ENCODE assay signal across 36 cellular contexts in genomic region chr9:91485006-91485405, GRCh38.
"Had no signal": no experiment of that assay in that cellular context is flagged by ENCODE, and none has a peak within 500 bp of the region (broad histone marks: within the 10 kb centered on the region; RNA-seq: fewer than 3 reads in every experiment).

No MANE protein-coding gene starts in this region.

- ATAC-seq: activated CD4-positive, alpha-beta T cell treated with anti-CD3 and anti-CD28 coated beads for 36 hours; activated CD4-positive, CD25-positive, alpha-beta regulatory T cell treated with anti-CD3 and anti-CD28 coated beads, Interleukin-2, amount 50 U/mL, for 24 hours; activated CD8-positive, alpha-beta memory T cell treated with anti-CD3 and anti-CD28 coated beads, Interleukin-2, amount 10 ng/mL, durations not matched to agents 7 days and 5 days; body of pancreas; PC-3; WTC11 had no signal

- DNase-seq: activated CD4-positive, alpha-beta memory T cell treated with anti-CD3 and anti-CD28 coated beads, Interleukin-2, amount 10 ng/mL, durations not matched to agents 7 days and 5 days; activated CD4-positive, alpha-beta T cell treated with anti-CD3 and anti-CD28 coated beads for 36 hours; activated CD8-positive, alpha-beta memory T cell treated with anti-CD3 and anti-CD28 coated beads for 24 hours; activated CD8-positive, alpha-beta memory T cell treated with anti-CD3 and anti-CD28 coated beads, Interleukin-2, amount 10 ng/mL, durations not matched to agents 7 days and 5 days; activated CD8-positive, alpha-beta memory T cell treated with anti-CD3 and anti-CD28 coated beads, Interleukin-2, amount 50 U/mL, for 48 hours; activated effector memory CD4-positive, alpha-beta T cell treated with Interleukin-2 at 50 U/mL for 16 hours; activated naive CD4-positive, alpha-beta T cell treated with anti-CD3 and anti-CD28 coated beads, Interleukin-2, amount 50 U/mL, for 16 hours; activated naive CD8-positive, alpha-beta T cell treated with anti-CD3 and anti-CD28 coated beads for 36 hours; activated T-cell treated with anti-CD3 and anti-CD28 coated beads, Interleukin-2, amount 50 U/mL, for 48 hours; amniotic stem cell; body of pancreas; Karpas-422; KBM-7; MG63; NCI-H1048; NCI-H1105 treated with DMSO at 0.1 percent for 48 hours; NCI-H1436; NCI-H1694; NCI-H1930; NCI-H2081 treated with DMSO at 0.1 percent for 48 hours; NCI-H226; NCI-H446 treated with DMSO at 0.1 percent for 48 hours; NCI-H524; PC-3; Peyer's patch; RPMI8226; SHP77 treated with DMSO at 0.1 percent for 48 hours; SK-N-SH had no signal

- H3K9me3 Mint-ChIP-seq: activated CD4-positive, alpha-beta memory T cell treated with anti-CD3 and anti-CD28 coated beads, Interleukin-2, amount 10 ng/mL, durations not matched to agents 7 days and 5 days; activated naive CD8-positive, alpha-beta T cell treated with anti-CD3 and anti-CD28 coated beads for 36 hours; T-helper 1 cell treated with Interleukin-12 subunit alpha and Interleukin-12 subunit beta and Interleukin-4 antibody, amounts not matched to agents 30 μg/mL and 1 μg/mL, for 36 hours; T-helper 2 cell treated with Interferon-gamma antibody and Interleukin-4, amounts not matched to agents 5 μg/mL and 100 μg/mL, for 36 hours had no signal

- H3K36me3 ChIP-seq: ascending aorta, breast epithelium, MG63, Peyer's patch, SJSA1 had no signal

- H3K27ac ChIP-seq: body of pancreas, SJSA1 had no signal

- H3K4me1 Mint-ChIP-seq: activated CD4-positive, alpha-beta memory T cell treated with anti-CD3 and anti-CD28 coated beads, Interleukin-2, amount 10 ng/mL, durations not matched to agents 7 days and 5 days; activated naive CD8-positive, alpha-beta T cell treated with anti-CD3 and anti-CD28 coated beads for 36 hours; WTC11 had no signal

- H3K4me3 ChIP-seq: ascending aorta, body of pancreas, breast epithelium, MG63, Peyer's patch, SJSA1 had no signal

- H3K36me3 Mint-ChIP-seq: activated CD8-positive, alpha-beta memory T cell treated with anti-CD3 and anti-CD28 coated beads, Interleukin-2, amount 10 ng/mL, durations not matched to agents 7 days and 5 days; activated naive CD8-positive, alpha-beta T cell treated with anti-CD3 and anti-CD28 coated beads for 36 hours; WTC11 had no signal

- H3K27ac Mint-ChIP-seq: activated CD4-positive, alpha-beta memory T cell treated with anti-CD3 and anti-CD28 coated beads, Interleukin-2, amount 10 ng/mL, durations not matched to agents 7 days and 5 days; activated CD4-positive, alpha-beta T cell treated with anti-CD3 and anti-CD28 coated beads for 36 hours; activated CD8-positive, alpha-beta memory T cell treated with anti-CD3 and anti-CD28 coated beads, Interleukin-2, amount 10 ng/mL, durations not matched to agents 7 days and 5 days; activated naive CD8-positive, alpha-beta T cell treated with anti-CD3 and anti-CD28 coated beads for 36 hours; T-helper 1 cell treated with Interleukin-12 subunit alpha and Interleukin-12 subunit beta and Interleukin-4 antibody, amounts not matched to agents 30 μg/mL and 1 μg/mL, for 36 hours; T-helper 2 cell treated with Interferon-gamma antibody and Interleukin-4, amounts not matched to agents 5 μg/mL and 100 μg/mL, for 36 hours; WTC11 had no signal

- H3K4me2 ChIP-seq: SK-N-SH had no signal

- H3K4me1 ChIP-seq: body of pancreas, breast epithelium, Peyer's patch had no signal

- H3K4me3 Mint-ChIP-seq: activated CD4-positive, alpha-beta memory T cell treated with anti-CD3 and anti-CD28 coated beads, Interleukin-2, amount 10 ng/mL, durations not matched to agents 7 days and 5 days; activated CD4-positive, alpha-beta T cell treated with anti-CD3 and anti-CD28 coated beads for 36 hours; activated CD8-positive, alpha-beta memory T cell treated with anti-CD3 and anti-CD28 coated beads, Interleukin-2, amount 10 ng/mL, durations not matched to agents 7 days and 5 days; activated naive CD8-positive, alpha-beta T cell treated with anti-CD3 and anti-CD28 coated beads for 36 hours; T-helper 1 cell treated with Interleukin-12 subunit alpha and Interleukin-12 subunit beta and Interleukin-4 antibody, amounts not matched to agents 30 μg/mL and 1 μg/mL, for 36 hours; T-helper 2 cell treated with Interferon-gamma antibody and Interleukin-4, amounts not matched to agents 5 μg/mL and 100 μg/mL, for 36 hours; WTC11 had no signal

- FAIRE-seq: TTC549 had no signal

- H3K27me3 ChIP-seq: ascending aorta, body of pancreas, breast epithelium, MG63, Peyer's patch, SJSA1 had no signal

- H3K9me3 ChIP-seq: ascending aorta, body of pancreas, breast epithelium, MG63, Peyer's patch, SJSA1, SK-N-SH had no signal

- H3K9ac ChIP-seq: SK-N-SH had no signal
